In genomic region chr22:42070517-42071422, GRCh38 we compare ENCODE assay signal across 8 cellular contexts. TPM values are rescaled to one million over a fixed set of nuclear protein-coding genes. Genes with fewer than 3 reads are reported as not detected.
DNase-seq lines count a peak whose midpoint lies in the region; ATAC-seq, FAIRE-seq and TF ChIP-seq lines count a peak whose summit lies in the region.

NAGA (minus strand) TSS chr22:42070812; CDS start chr22:42070297, 515 bp downstream.

- H3K27ac ChIP-seq in cardiac muscle cell (peak within 1 kb of the TSS; percentile 66), parathyroid adenoma (peak within 1 kb of the TSS; percentile 90), tibial artery (peak within 1 kb of the TSS; percentile 81 to 83)

- H3K27me3 ChIP-seq in adipocyte (replicated peaks; ENCODE audit: control insufficient read depth, insufficient read depth, low read length) (no peaks in the 10 kb centered on the region), cardiac muscle cell (no peaks in the 10 kb centered on the region), parathyroid adenoma (ENCODE audit: control insufficient read depth, insufficient read depth, low read length) (no peaks in the 10 kb centered on the region), tibial artery (no peaks in the 10 kb centered on the region)

- CTCF ChIA-PET in T-cell (lab: Charles Lee): interaction anchor here in 1 of 2 donors (0.8 to 1.1 kb wide), 3 partner anchors 10 to 20 kb away, joined by 3 read pairs; partner anchors contain the start of gene NDUFA6

- TF ChIP-seq CTCF in cardiac muscle cell (IDR thresholded peaks at IDR 0.05; ENCODE audit: low read depth, low read length) (no peak), parathyroid adenoma (IDR thresholded peaks at IDR 0.05) (no peak), tibial artery (IDR thresholded peaks at IDR 0.05) (no peak)

- H3K79me2 ChIP-seq in parathyroid adenoma: no peaks in the 10 kb centered on the region

- H3K36me3 Mint-ChIP-seq in T-cell: peaks cover 12% of the 10 kb centered on the region

- DNase-seq in GM12892 (ENCODE audit: insufficient read length) (peak; percentile 97), NCI-H146 (lab: John Stamatoyannopoulos, UW) (peak; percentile 94), T-cell (peak; percentile 73 to 94 (median 87)), adipocyte (ENCODE audit: low read depth) (peak; percentile 99), cardiac muscle cell (ENCODE audit: low read depth in 1 of 2, low spot score in 1 of 2) (peak; percentile 97), tibial artery (peak; percentile 97 to 99)

- no peaks in the 10 kb centered on the region for H3K9me3 ChIP-seq in adipocyte (ENCODE audit: control insufficient read depth, low read length)
- H3K9me3 ChIP-seq in cardiac muscle cell (ENCODE audit: low read depth): no peaks in the 10 kb centered on the region
- H3K9me3 ChIP-seq in parathyroid adenoma (ENCODE audit: control insufficient read depth, low read length): no peaks in the 10 kb centered on the region
- no peaks in the 10 kb centered on the region for H3K9me3 ChIP-seq in tibial artery

- intact Hi-C loops in tibial artery (cut with DNase I; ENCODE audit: low total_unique reads): loop anchor here (10.0 kb wide), 1 partner anchor 236 kb away; the partner anchor contains the start of gene SREBF2

- peak; percentile 80 for TF ChIP-seq POLR2A in GM12892 (IDR thresholded peaks at IDR 0.05; ENCODE audit: low read depth, low read length)

- H3K9me3 Mint-ChIP-seq in T-cell: no peaks in the 10 kb centered on the region

- peaks cover 33 to 50% (median 39%) of the 10 kb centered on the region in 3 donors for H3K4me1 Mint-ChIP-seq in T-cell

- H3K4me1 ChIP-seq in adipocyte (ENCODE audit: control insufficient read depth, insufficient read depth, low read length) (peaks cover 31% of the 10 kb centered on the region), cardiac muscle cell (ENCODE audit: low read depth) (peaks cover 22% of the 10 kb centered on the region), parathyroid adenoma (peaks cover 8% of the 10 kb centered on the region), tibial artery (peaks cover 0 to 41% (median 29%) of the 10 kb centered on the region in 4 donors)

- peak within 1 kb of the TSS; percentile 92 to 93 for H3K27ac Mint-ChIP-seq in T-cell

- peak within 1 kb of the TSS; percentile 84 to 92 (median 92) for H3K4me3 Mint-ChIP-seq in T-cell

- H3K36me3 ChIP-seq in adipocyte (ENCODE audit: control insufficient read depth, insufficient read depth, low read length, severe bottlenecking): no peaks in the 10 kb centered on the region
- H3K36me3 ChIP-seq in cardiac muscle cell: no peaks in the 10 kb centered on the region
- H3K36me3 ChIP-seq in parathyroid adenoma (ENCODE audit: control insufficient read depth, insufficient read depth, low read length): no peaks in the 10 kb centered on the region
- peaks cover 9 to 30% (median 26%) of the 10 kb centered on the region in 3 donors for H3K36me3 ChIP-seq in tibial artery

- H3K4me2 ChIP-seq in parathyroid adenoma (ENCODE audit: low read length): peak within 1 kb of the TSS; percentile 99

- ATAC-seq in HG02852 (IDR thresholded peaks at IDR 0.05; ENCODE audit: unreplicated experiment) (peak; percentile 89), T-cell (replicated peaks in 1 of 4) (peak; percentile 97 to 98 (median 98))

- H2AFZ ChIP-seq in parathyroid adenoma: peak within 1 kb of the TSS; percentile 94

- POLR2A ChIA-PET in T-cell (lab: Charles Lee): interaction anchor here in 1 of 2 donors (0.6 kb wide), 1 partner anchor 102 kb away, joined by 3 read pairs; no protein-coding TSS in a partner anchor

- H3K9ac ChIP-seq in adipocyte (ENCODE audit: low read length) (peak within 1 kb of the TSS; percentile 74), parathyroid adenoma (no peak within 1 kb of the TSS)

- FAIRE-seq in GM12892 (lab: Jason Lieb, UNC): peak; percentile 100

- no peaks in the 10 kb centered on the region for H3K27me3 Mint-ChIP-seq in T-cell

- peak within 1 kb of the TSS; percentile 76 for H3K4me3 ChIP-seq in adipocyte (ENCODE audit: low read length)
- H3K4me3 ChIP-seq in cardiac muscle cell: peak within 1 kb of the TSS; percentile 43
- peak within 1 kb of the TSS; percentile 90 for H3K4me3 ChIP-seq in parathyroid adenoma (ENCODE audit: low read depth, low read length)
- peak within 1 kb of the TSS; percentile 53 to 81 for H3K4me3 ChIP-seq in tibial artery

RNA-seq across cellular contexts. Expression of gene NAGA, which starts in this region (rescaled TPM):
- 19.1 TPM for polyA plus RNA-seq in GM12892 (2012; ENCODE audit: missing spikeins)
- total RNA-seq in T-cell: 10 to 100 TPM in 3 of 5 donors, 1 to 10 TPM in 2; 6.9 to 14.3 (median 11.6) TPM
- total RNA-seq in cardiac muscle cell: 31.7 and 34.9 TPM in 2 replicates
- 22.8 and 29.7 TPM in 2 replicates for polyA plus RNA-seq in cardiac muscle cell

Comparison
In these comparisons a context has a peak if more than half of its experiments do, and no peak if none do; other contexts are left out.
1. Peak in every context shown above with its lines: DNase-seq, ATAC-seq, H3K4me3 ChIP-seq and H3K27ac ChIP-seq.